Comparison of ENCODE assay signal across 13 cellular contexts in the genomic region with DNA sequence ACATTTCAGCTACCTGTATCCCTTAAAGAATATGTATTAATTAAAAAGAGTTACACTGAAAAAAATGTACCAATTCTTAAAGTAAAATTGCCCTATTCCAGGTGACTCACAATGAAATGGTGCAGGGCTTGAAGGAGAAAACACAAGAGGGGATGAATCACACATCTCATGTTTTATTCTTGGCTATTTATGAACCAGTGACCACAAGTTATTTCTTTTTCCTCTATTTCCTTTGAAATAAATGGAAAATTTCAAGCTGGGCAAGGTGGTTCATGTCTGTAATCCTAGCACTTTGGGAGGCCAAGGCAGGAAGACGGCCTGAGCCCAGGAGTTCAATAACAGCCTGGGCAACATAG.
DNase-seq lines count a peak whose midpoint lies in the region; ATAC-seq and TF ChIP-seq lines count a peak whose summit lies in the region.
"Had no signal": no experiment of that assay in that cellular context is flagged by ENCODE, and none has a peak within 500 bp of the region (broad histone marks: within the 10 kb centered on the region; RNA-seq: fewer than 3 reads in every experiment).

No MANE protein-coding gene starts in this region.

- no peaks in the 10 kb centered on the region for H3K9me2 ChIP-seq in HCT116 (ENCODE audit: insufficient read depth)

- peaks cover 58% of the 10 kb centered on the region for H3K79me2 ChIP-seq in HCT116 (ENCODE audit: insufficient read depth, low read length)

- no peaks in the 10 kb centered on the region for H3K36me3 ChIP-seq in HCT116 (ENCODE audit: control insufficient read depth in 1 of 2, insufficient read depth in 2 of 2, low read length in 2 of 2)
- H3K36me3 ChIP-seq: prostate gland had no signal

- H3K4me3 ChIP-seq in AG04450 (ENCODE audit: low read depth, low read length) (no peak overlapping the region), HCT116 (replicated peaks in 1 of 2; ENCODE audit: low read depth in 1 of 2, low read length in 2 of 2) (peak overlapping the region in 1 of 2 experiments; percentile 41; a peak in 2 of 4 replicates)
- H3K4me3 ChIP-seq: prostate gland had no signal

- H3K27me3 ChIP-seq in AG04450 (ENCODE audit: control insufficient read depth, insufficient read depth, low read length) (no peaks in the 10 kb centered on the region), HCT116 (ENCODE audit: insufficient read depth, low read length) (no peaks in the 10 kb centered on the region)

- ATAC-seq in HCT116, result peak; percentile 74

- H3K9me3 ChIP-seq in AG04450 (ENCODE audit: control insufficient read depth, insufficient read depth, low read length) (no peaks in the 10 kb centered on the region), HCT116 (ENCODE audit: control insufficient read depth in 1 of 2, insufficient read depth in 1 of 2, low read depth in 1 of 2, low read length in 2 of 2) (no peaks in the 10 kb centered on the region)
- H3K9me3 ChIP-seq: prostate gland had no signal

- RAD21 ChIA-PET in HCT116 (lab: Charles Lee; ENCODE audit: low non-redundant PET in 1 of 2, low total read pairs in 2 of 2, uncharacterized antibody in 2 of 2, unreplicated experiment in 2 of 2), result interaction anchor here in 1 of 2 experiments (1.0 kb wide), 1 partner anchor 163 kb away, joined by 3 read pairs; no protein-coding TSS in a partner anchor

- intact Hi-C loops in HCT116 (cut with micrococcal nuclease), result no loop called here
- intact Hi-C loops in posterior vena cava (cut with DNase I), result no loop called here

- TF ChIP-seq CTCF in AG04450 (IDR thresholded peaks at IDR 0.05; ENCODE audit: low read depth, low read length), result no peak
- no peak for TF ChIP-seq CTCF in HCT116 (IDR thresholded peaks at IDR 0.05 in 2 of 3, conservative IDR thresholded peaks at IDR 0.05 in 1 of 3; ENCODE audit: borderline replicate concordance in 1 of 3, insufficient read depth in 1 of 3, low read depth in 2 of 3, low read length in 2 of 3)

- peak; percentile 19; the same call in 1 of the 2 replicates for TF ChIP-seq RAD21 in HCT116 (IDR thresholded peaks at IDR 0.05; ENCODE audit: low read depth)

- H4K20me1 ChIP-seq in HCT116 (ENCODE audit: insufficient read depth), result no peaks in the 10 kb centered on the region

- H3K27ac ChIP-seq in AG04450 (ENCODE audit: low read depth, low read length) (peak overlapping the region; percentile 88), HCT116 (ENCODE audit: low read depth, low read length) (peak overlapping the region; percentile 98)
- H3K27ac ChIP-seq: prostate gland had no signal

- TF ChIP-seq POLR2A in HCT116 (IDR thresholded peaks at IDR 0.05; ENCODE audit: borderline replicate concordance, extremely low read depth, insufficient read depth, insufficient read length), result no peak

- BruUV-seq in HCT116 (replicated peaks; lab: Mats Ljungman, UMichigan), result no TSS peak

- DNase-seq in AG04450 (ENCODE audit: low read depth, low spot score) (peak; percentile 54), HCT116 (ENCODE audit: low read depth, low spot score) (peak; percentile 76), amniotic epithelial cell (ENCODE audit: low read depth) (peak; percentile 87), kidney glomerular epithelial cell (lab: John Stamatoyannopoulos, UW) (peak; percentile 79), activated gamma-delta T cell treated with Interleukin-2 at 50 U/mL for 16 hours (no peak), cortex of kidney (lab: John Stamatoyannopoulos, UW) (no peak), posterior vena cava (ENCODE audit: low spot score) (no peak), germinal center (ENCODE audit: low spot score) (no peak)
- DNase-seq: activated CD8-positive, alpha-beta memory T cell treated with anti-CD3 and anti-CD28 coated beads, Interleukin-2, amount 50 U/mL, for 48 hours; DMS 273 treated with DMSO at 0.1 percent for 48 hours; left cardiac atrium; NCI-H510A treated with DMSO at 0.1 percent for 48 hours had no signal

- peak overlapping the region; percentile 76 for H3K4me2 ChIP-seq in HCT116 (ENCODE audit: low read length)

- no peak overlapping the region for H2AFZ ChIP-seq in HCT116 (ENCODE audit: low read depth, low read length, poor library complexity, severe bottlenecking)

- CTCF ChIA-PET in AG04450 (lab: Charles Lee), result no interaction called here
- CTCF ChIA-PET in HCT116 (lab: Charles Lee), result no interaction called here

- peak overlapping the region; percentile 41 for H3K9ac ChIP-seq in HCT116 (ENCODE audit: low read length)

- POLR2A ChIA-PET in AG04450 (lab: Yijun Ruan, JAX) (interaction anchor here (0.6 to 1.8 kb wide), 4 partner anchors 9 to 103 kb away, joined by 3 to 10 read pairs (median 5); no protein-coding TSS in a partner anchor), HCT116 (lab: Charles Lee) (no interaction called here)

- peaks cover 83 to 96% of the 10 kb centered on the region in 2 experiments for H3K4me1 ChIP-seq in HCT116 (ENCODE audit: control insufficient read depth in 1 of 2, insufficient read depth in 2 of 2, low read length in 2 of 2)
- H3K4me1 ChIP-seq: prostate gland had no signal

TF ChIP-seq in HCT116, 20 proteins besides CTCF, POLR2A, EP300 and RAD21:
- peak; percentile 21; the same call in 1 of the 2 replicates for TF ChIP-seq POLR2AphosphoS5 (IDR thresholded peaks at IDR 0.05; ENCODE audit: low read depth, low read length)
- TF ChIP-seq YY1 (IDR thresholded peaks at IDR 0.05; ENCODE audit: extremely low read depth, insufficient replicate concordance, low read depth, low read length), result peak; percentile 17
- TF ChIP-seq EGR1 (IDR thresholded peaks at IDR 0.05; ENCODE audit: low read depth), result no peak
- peak; percentile 89 for TF ChIP-seq SP1 (IDR thresholded peaks at IDR 0.05; ENCODE audit: low read depth)
- TF ChIP-seq FOSL1 (IDR thresholded peaks at IDR 0.05; ENCODE audit: low read depth), result peak; percentile 91
- TF ChIP-seq, protein P1, sequence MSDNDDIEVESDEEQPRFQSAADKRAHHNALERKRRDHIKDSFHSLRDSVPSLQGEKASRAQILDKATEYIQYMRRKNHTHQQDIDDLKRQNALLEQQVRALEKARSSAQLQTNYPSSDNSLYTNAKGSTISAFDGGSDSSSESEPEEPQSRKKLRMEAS (IDR thresholded peaks at IDR 0.05), result no peak; the same call in 1 of the 2 replicates
- no peak for TF ChIP-seq ELF1 (IDR thresholded peaks at IDR 0.05; ENCODE audit: borderline replicate concordance, low read depth)
- TF ChIP-seq ZFX (IDR thresholded peaks at IDR 0.05), result no peak
- TF ChIP-seq JUND (IDR thresholded peaks at IDR 0.05), result peak; percentile 90
- TF ChIP-seq, protein P2, sequence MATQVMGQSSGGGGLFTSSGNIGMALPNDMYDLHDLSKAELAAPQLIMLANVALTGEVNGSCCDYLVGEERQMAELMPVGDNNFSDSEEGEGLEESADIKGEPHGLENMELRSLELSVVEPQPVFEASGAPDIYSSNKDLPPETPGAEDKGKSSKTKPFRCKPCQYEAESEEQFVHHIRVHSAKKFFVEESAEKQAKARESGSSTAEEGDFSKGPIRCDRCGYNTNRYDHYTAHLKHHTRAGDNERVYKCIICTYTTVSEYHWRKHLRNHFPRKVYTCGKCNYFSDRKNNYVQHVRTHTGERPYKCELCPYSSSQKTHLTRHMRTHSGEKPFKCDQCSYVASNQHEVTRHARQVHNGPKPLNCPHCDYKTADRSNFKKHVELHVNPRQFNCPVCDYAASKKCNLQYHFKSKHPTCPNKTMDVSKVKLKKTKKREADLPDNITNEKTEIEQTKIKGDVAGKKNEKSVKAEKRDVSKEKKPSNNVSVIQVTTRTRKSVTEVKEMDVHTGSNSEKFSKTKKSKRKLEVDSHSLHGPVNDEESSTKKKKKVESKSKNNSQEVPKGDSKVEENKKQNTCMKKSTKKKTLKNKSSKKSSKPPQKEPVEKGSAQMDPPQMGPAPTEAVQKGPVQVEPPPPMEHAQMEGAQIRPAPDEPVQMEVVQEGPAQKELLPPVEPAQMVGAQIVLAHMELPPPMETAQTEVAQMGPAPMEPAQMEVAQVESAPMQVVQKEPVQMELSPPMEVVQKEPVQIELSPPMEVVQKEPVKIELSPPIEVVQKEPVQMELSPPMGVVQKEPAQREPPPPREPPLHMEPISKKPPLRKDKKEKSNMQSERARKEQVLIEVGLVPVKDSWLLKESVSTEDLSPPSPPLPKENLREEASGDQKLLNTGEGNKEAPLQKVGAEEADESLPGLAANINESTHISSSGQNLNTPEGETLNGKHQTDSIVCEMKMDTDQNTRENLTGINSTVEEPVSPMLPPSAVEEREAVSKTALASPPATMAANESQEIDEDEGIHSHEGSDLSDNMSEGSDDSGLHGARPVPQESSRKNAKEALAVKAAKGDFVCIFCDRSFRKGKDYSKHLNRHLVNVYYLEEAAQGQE (IDR thresholded peaks at IDR 0.05; ENCODE audit: low read depth), result no peak
- TF ChIP-seq ZNF274 (IDR thresholded peaks at IDR 0.05; ENCODE audit: low read depth, low read length), result no peak
- TF ChIP-seq CBX3 (IDR thresholded peaks at IDR 0.05; ENCODE audit: low read depth), result peak; percentile 83
- TF ChIP-seq CEBPB (IDR thresholded peaks at IDR 0.05; ENCODE audit: low read depth), result peak; percentile 71
- TF ChIP-seq SIN3A (IDR thresholded peaks at IDR 0.05; ENCODE audit: low read depth), result no peak

Comparison
In these comparisons a context has a peak if more than half of its experiments do, and no peak if none do; other contexts are left out.
1. DNase-seq: peak in AG04450 (single experiment), HCT116 (single experiment), amniotic epithelial cell (single experiment) and kidney glomerular epithelial cell (single experiment); none in activated gamma-delta T cell treated with Interleukin-2 at 50 U/mL for 16 hours (single experiment), cortex of kidney (single experiment), posterior vena cava (single experiment) and germinal center (single experiment).